ENCODE assay signal across 1 cellular context in the genomic region with DNA sequence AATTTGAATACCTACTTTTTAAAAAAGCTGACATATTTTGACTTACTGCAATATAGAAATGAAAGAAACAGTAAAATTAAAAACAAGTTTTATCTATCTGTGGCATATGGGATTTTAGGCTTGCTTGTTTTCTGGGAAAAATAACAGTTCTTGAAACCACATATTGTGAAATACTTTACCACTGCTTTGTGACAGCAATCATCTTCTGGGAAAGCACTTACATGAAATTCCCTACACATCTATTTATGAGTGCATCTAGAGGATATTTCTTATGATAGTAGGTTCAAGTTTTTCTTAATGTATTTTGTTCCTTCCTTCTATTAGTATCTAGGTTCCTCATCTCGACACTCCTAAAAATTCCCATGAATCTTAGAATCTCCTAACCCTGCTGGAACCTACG.
TF ChIP-seq lines count a peak whose summit lies in the region.

No MANE protein-coding gene starts in this region.

TF ChIP-seq in SK-N-SH treated with all-trans-retinoic acid at 6 μM for 48 hours, 23 proteins besides CTCF, POLR2A, EP300 and RAD21 (continued from another document):
- TF ChIP-seq, protein P1, sequence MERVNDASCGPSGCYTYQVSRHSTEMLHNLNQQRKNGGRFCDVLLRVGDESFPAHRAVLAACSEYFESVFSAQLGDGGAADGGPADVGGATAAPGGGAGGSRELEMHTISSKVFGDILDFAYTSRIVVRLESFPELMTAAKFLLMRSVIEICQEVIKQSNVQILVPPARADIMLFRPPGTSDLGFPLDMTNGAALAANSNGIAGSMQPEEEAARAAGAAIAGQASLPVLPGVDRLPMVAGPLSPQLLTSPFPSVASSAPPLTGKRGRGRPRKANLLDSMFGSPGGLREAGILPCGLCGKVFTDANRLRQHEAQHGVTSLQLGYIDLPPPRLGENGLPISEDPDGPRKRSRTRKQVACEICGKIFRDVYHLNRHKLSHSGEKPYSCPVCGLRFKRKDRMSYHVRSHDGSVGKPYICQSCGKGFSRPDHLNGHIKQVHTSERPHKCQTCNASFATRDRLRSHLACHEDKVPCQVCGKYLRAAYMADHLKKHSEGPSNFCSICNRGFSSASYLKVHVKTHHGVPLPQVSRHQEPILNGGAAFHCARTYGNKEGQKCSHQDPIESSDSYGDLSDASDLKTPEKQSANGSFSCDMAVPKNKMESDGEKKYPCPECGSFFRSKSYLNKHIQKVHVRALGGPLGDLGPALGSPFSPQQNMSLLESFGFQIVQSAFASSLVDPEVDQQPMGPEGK (CRISPR knock-in tag; IDR thresholded peaks at IDR 0.05; ENCODE audit: borderline replicate concordance) = no peak
- TF ChIP-seq ZFP3 (CRISPR knock-in tag; IDR thresholded peaks at IDR 0.05) (no peak), CSDC2 (CRISPR knock-in tag; IDR thresholded peaks at IDR 0.05) (no peak), PPARA (CRISPR knock-in tag; IDR thresholded peaks at IDR 0.05; ENCODE audit: borderline replicate concordance) (no peak), OSR1 (CRISPR knock-in tag; IDR thresholded peaks at IDR 0.05) (no peak), GLIS3 (CRISPR knock-in tag; IDR thresholded peaks at IDR 0.05) (no peak), ARNTL (CRISPR knock-in tag; IDR thresholded peaks at IDR 0.05; ENCODE audit: borderline replicate concordance, low read depth) (no peak), SNAI2 (CRISPR knock-in tag; IDR thresholded peaks at IDR 0.05) (no peak), TOX (CRISPR knock-in tag; IDR thresholded peaks at IDR 0.05; ENCODE audit: borderline replicate concordance) (no peak), TSHZ2 (CRISPR knock-in tag; IDR thresholded peaks at IDR 0.05) (no peak)
TF ChIP-seq in SK-N-SH treated with all-trans-retinoic acid at 6 μM for 48 hours: peak in this region for 0.
